Comparison of ENCODE assay signal across 5 cellular contexts in the genomic region with DNA sequence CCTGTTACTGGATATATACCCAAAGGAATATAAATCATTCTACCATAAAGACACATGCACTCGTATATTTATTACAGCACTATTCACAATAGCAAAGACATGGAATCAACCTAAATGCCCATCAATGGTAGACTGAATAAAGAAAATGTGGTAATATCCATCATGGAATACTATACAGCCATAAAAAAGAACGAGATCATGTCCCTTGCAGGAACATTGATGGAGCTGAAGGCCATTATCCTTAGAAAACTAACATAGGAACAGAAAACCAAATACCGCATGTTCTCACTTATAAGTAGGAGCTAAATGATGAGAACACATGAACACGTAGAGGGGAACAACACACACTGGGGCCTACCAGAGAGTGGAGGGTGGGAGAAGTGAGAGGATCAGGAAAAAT. TPM values are rescaled to one million over a fixed set of nuclear protein-coding genes. Genes with fewer than 3 reads are reported as not detected.
"Had no signal": no experiment of that assay in that cellular context is flagged by ENCODE, and none has a peak within 500 bp of the region (broad histone marks: within the 10 kb centered on the region; RNA-seq: fewer than 3 reads in every experiment).

No MANE protein-coding gene starts in this region.

RNA-seq across cellular contexts. Expression of gene CHCT1, which starts 3.3 kb away (rescaled TPM):
- total RNA-seq: GM23248, H4, H7, HT-29, IMR-90 had no signal
- polyA plus RNA-seq: GM23248, IMR-90 had no signal
